Comparison of ENCODE assay signal across 8 cellular contexts in the genomic region with DNA sequence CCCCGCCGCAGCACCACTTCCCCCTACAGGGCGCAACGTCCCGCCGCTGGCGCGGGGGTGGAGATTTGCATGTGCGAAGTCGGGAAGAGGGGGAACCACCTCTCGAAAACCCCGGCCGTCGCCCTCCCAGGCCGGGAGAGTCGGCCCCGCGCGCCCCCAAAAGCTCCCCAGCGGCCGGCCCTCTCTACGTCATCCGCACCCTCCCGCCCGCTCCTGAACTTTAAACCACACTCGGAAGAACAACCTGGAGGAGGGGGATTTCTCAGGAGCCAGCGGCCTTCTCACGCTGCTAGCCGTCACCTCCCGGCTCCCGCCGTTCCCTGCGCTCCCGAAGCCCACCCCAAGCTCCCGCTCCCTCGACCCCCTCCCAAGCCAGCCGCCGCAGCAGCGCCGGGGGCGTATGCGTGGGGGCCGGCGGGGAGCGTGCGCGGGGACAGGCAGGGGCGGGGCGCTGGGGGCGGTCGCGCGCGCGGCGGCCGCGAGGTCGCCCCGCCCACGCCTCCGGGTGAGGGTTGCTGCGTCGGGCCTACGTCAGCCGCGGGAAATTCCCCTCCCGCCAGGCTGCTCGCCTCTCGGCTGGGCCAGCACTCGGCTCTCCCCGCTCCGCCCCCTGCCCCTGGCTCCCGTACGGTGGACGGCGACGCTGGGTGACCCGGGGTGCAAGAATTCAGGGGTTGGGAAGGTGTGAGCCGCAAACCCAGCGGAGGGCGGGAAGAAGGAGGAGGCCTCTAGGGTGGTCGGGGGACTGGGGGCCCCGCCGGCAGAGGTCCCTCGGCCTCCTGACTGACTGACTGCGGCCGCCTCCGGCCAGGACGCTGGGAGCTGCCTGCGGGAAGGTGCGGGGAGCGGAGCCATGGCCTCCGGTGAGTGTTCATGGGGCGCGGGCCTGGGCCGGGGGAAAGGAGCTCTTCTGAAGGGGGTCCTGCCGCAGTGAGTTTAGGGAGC. TPM values are rescaled to one million over a fixed set of nuclear protein-coding genes. Genes with fewer than 3 reads are reported as not detected.
DNase-seq lines count a peak whose midpoint lies in the region; ATAC-seq and TF ChIP-seq lines count a peak whose summit lies in the region.

A gene (plus strand): TSS at position 587 of the 945 bp plus-strand sequence. CDS start 267 bp downstream, at position 854.

- peak within 1 kb of the TSS; percentile 82 for H3K4me3 ChIP-seq in fibroblast of pulmonary artery (replicated peaks; ENCODE audit: low read depth, low read length)

- H3K36me3 Mint-ChIP-seq in activated T-helper 2 cell treated with anti-CD3 and anti-CD28 coated beads, Interferon-gamma antibody, Interleukin-2, Interleukin-4, amounts not matched to agents 10 μg/mL and 5 μg/mL and 100 μg/mL, durations not matched to agents 14 hours and 24 hours and 36 hours (ENCODE audit: low read depth) = peaks cover 44% of the 10 kb centered on the region
- peaks cover 16% of the 10 kb centered on the region for H3K36me3 Mint-ChIP-seq in natural killer cell treated with Interleukin-12 subunit alpha and Interleukin-12 subunit beta and Interleukin-15 and Interleukin-18, amount 100 ng/mL, for 72 hours

- no peak for TF ChIP-seq CTCF in fibroblast of pulmonary artery (IDR thresholded peaks at IDR 0.05; ENCODE audit: low read length, missing control alignments)

- DNase-seq in EL = peak; percentile 89
- peak; percentile 96 for DNase-seq in RPMI8226
- DNase-seq in activated T-helper 2 cell treated with anti-CD3 and anti-CD28 coated beads, Interferon-gamma antibody, Interleukin-2, Interleukin-4, amounts not matched to agents 10 μg/mL and 5 μg/mL and 100 μg/mL, durations not matched to agents 14 hours and 24 hours and 36 hours (ENCODE audit: low spot score) = peak; percentile 87
- DNase-seq in fibroblast of pulmonary artery (ENCODE audit: low read depth) = peak; percentile 93
- peak; percentile 96 for DNase-seq in natural killer cell treated with Interleukin-12 subunit alpha and Interleukin-12 subunit beta and Interleukin-15 and Interleukin-18, amount 100 ng/mL, for 72 hours (ENCODE audit: low spot score)
- DNase-seq in stimulated activated naive CD4-positive, alpha-beta T cell treated with Interleukin-2 at 50 U/mL for 16 hours (lab: John Stamatoyannopoulos, UW) = peak; percentile 88

- H3K9me3 ChIP-seq in KOPT-K1 (ENCODE audit: insufficient read depth, low read length, poor library complexity, severe bottlenecking) = no peaks in the 10 kb centered on the region

- intact Hi-C loops in activated T-helper 2 cell treated with anti-CD3 and anti-CD28 coated beads, Interferon-gamma antibody, Interleukin-2, Interleukin-4, amounts not matched to agents 10 μg/mL and 5 μg/mL and 100 μg/mL, durations not matched to agents 14 hours and 24 hours and 36 hours (cut with micrococcal nuclease) = loop anchor here (1.0 to 5.0 kb wide), 6 partner anchors 9 to 656 kb away; a partner anchor contains a TSS

- peaks cover 25% of the 10 kb centered on the region for H3K4me1 Mint-ChIP-seq in activated T-helper 2 cell treated with anti-CD3 and anti-CD28 coated beads, Interferon-gamma antibody, Interleukin-2, Interleukin-4, amounts not matched to agents 10 μg/mL and 5 μg/mL and 100 μg/mL, durations not matched to agents 14 hours and 24 hours and 36 hours (ENCODE audit: low read depth)
- H3K4me1 Mint-ChIP-seq in natural killer cell treated with Interleukin-12 subunit alpha and Interleukin-12 subunit beta and Interleukin-15 and Interleukin-18, amount 100 ng/mL, for 72 hours (ENCODE audit: low read depth in 2 of 2) = peaks cover 22 to 37% of the 10 kb centered on the region in 2 donors

- peak within 1 kb of the TSS; percentile 99 for H3K4me3 Mint-ChIP-seq in activated T-helper 2 cell treated with anti-CD3 and anti-CD28 coated beads, Interferon-gamma antibody, Interleukin-2, Interleukin-4, amounts not matched to agents 10 μg/mL and 5 μg/mL and 100 μg/mL, durations not matched to agents 14 hours and 24 hours and 36 hours (ENCODE audit: low read depth)
- H3K4me3 Mint-ChIP-seq in natural killer cell treated with Interleukin-12 subunit alpha and Interleukin-12 subunit beta and Interleukin-15 and Interleukin-18, amount 100 ng/mL, for 72 hours = peak within 1 kb of the TSS; percentile 87

- peak within 1 kb of the TSS; percentile 94 for H3K27ac ChIP-seq in KOPT-K1 (ENCODE audit: low read depth, low read length, poor library complexity, severe bottlenecking)

- peak within 1 kb of the TSS; percentile 97 for H3K27ac Mint-ChIP-seq in activated T-helper 2 cell treated with anti-CD3 and anti-CD28 coated beads, Interferon-gamma antibody, Interleukin-2, Interleukin-4, amounts not matched to agents 10 μg/mL and 5 μg/mL and 100 μg/mL, durations not matched to agents 14 hours and 24 hours and 36 hours
- H3K27ac Mint-ChIP-seq in natural killer cell treated with Interleukin-12 subunit alpha and Interleukin-12 subunit beta and Interleukin-15 and Interleukin-18, amount 100 ng/mL, for 72 hours = peak within 1 kb of the TSS; percentile 86 to 97

- peak; percentile 76 for ATAC-seq in GM21825 (IDR thresholded peaks at IDR 0.05; ENCODE audit: unreplicated experiment)
- peak; percentile 95 to 97 for ATAC-seq in natural killer cell treated with Interleukin-12 subunit alpha and Interleukin-12 subunit beta and Interleukin-15 and Interleukin-18, amount 100 ng/mL, for 72 hours

- no peaks in the 10 kb centered on the region for H3K9me3 Mint-ChIP-seq in activated T-helper 2 cell treated with anti-CD3 and anti-CD28 coated beads, Interferon-gamma antibody, Interleukin-2, Interleukin-4, amounts not matched to agents 10 μg/mL and 5 μg/mL and 100 μg/mL, durations not matched to agents 14 hours and 24 hours and 36 hours
- no peaks in the 10 kb centered on the region for H3K9me3 Mint-ChIP-seq in natural killer cell treated with Interleukin-12 subunit alpha and Interleukin-12 subunit beta and Interleukin-15 and Interleukin-18, amount 100 ng/mL, for 72 hours

- no peaks in the 10 kb centered on the region for H3K27me3 Mint-ChIP-seq in activated T-helper 2 cell treated with anti-CD3 and anti-CD28 coated beads, Interferon-gamma antibody, Interleukin-2, Interleukin-4, amounts not matched to agents 10 μg/mL and 5 μg/mL and 100 μg/mL, durations not matched to agents 14 hours and 24 hours and 36 hours (ENCODE audit: low read depth)
- no peaks in the 10 kb centered on the region for H3K27me3 Mint-ChIP-seq in natural killer cell treated with Interleukin-12 subunit alpha and Interleukin-12 subunit beta and Interleukin-15 and Interleukin-18, amount 100 ng/mL, for 72 hours

- no peaks in the 10 kb centered on the region for H3K36me3 ChIP-seq in KOPT-K1 (ENCODE audit: insufficient read depth, low read length)

RNA-seq across cellular contexts. Expression of the gene that starts here (rescaled TPM):
- 118 and 123 TPM in 2 replicates for total RNA-seq in activated T-helper 2 cell treated with anti-CD3 and anti-CD28 coated beads, Interferon-gamma antibody, Interleukin-2, Interleukin-4, amounts not matched to agents 10 μg/mL and 5 μg/mL and 100 μg/mL, durations not matched to agents 14 hours and 24 hours and 36 hours
- total RNA-seq in natural killer cell treated with Interleukin-12 subunit alpha and Interleukin-12 subunit beta and Interleukin-15 and Interleukin-18, amount 100 ng/mL, for 72 hours = 10 to 100 TPM; 26.7 to 77.0 TPM

Comparison
In these comparisons a context has a peak if more than half of its experiments do, and no peak if none do; other contexts are left out.
1. Peak in every context shown above with its lines: DNase-seq, ATAC-seq, H3K4me3 ChIP-seq and H3K27ac ChIP-seq.